ENCODE assay signal across 26 cellular contexts in the genomic region with DNA sequence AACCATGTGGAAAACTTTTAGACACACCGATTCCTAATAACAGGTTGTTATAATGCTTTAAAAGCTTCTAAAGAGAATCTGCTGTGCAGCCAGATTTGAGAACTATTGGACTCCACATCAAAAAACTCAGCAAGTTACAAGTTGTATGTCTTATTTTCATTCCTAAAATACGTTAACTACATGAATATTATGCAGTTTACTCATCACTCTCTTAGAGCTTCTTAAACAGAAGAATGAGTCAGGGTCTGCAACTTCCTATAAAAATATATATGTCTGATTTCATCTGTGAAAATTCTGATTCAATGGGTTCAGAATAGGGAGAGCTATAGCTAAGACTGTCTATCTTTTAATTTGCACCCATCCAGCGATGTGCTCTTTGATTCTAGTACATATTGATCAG.
"Had no signal": no experiment of that assay in that cellular context is flagged by ENCODE, and none has a peak within 500 bp of the region (broad histone marks: within the 10 kb centered on the region; RNA-seq: fewer than 3 reads in every experiment).

No MANE protein-coding gene starts in this region.

- H3K9me3 Mint-ChIP-seq: activated CD4-positive, alpha-beta T cell treated with anti-CD3 and anti-CD28 coated beads, Interleukin-2, amount 10 ng/mL, durations not matched to agents 24 days and 14 days; type B pancreatic cell had no signal

- H3K27me3 ChIP-seq: breast epithelium, foreskin keratinocyte, sigmoid colon, spleen, vagina had no signal

- DNase-seq: activated CD4-positive, alpha-beta T cell treated with anti-CD3 and anti-CD28 coated beads, Interleukin-2, amount 10 ng/mL, durations not matched to agents 24 days and 14 days; activated CD8-positive, alpha-beta memory T cell treated with anti-CD3 and anti-CD28 coated beads, Interleukin-2, amount 10 ng/mL, durations not matched to agents 7 days and 5 days; activated CD8-positive, alpha-beta T cell treated with anti-CD3 and anti-CD28 coated beads for 36 hours; activated gamma-delta T cell; activated naive CD4-positive, alpha-beta T cell treated with anti-CD3 and anti-CD28 coated beads, Interleukin-2, amount 50 U/mL, for 16 hours; activated naive CD8-positive, alpha-beta T cell treated with anti-CD3 and anti-CD28 coated beads, Interleukin-2, amount 50 U/mL, for 24 hours; activated T-cell treated with anti-CD3 and anti-CD28 coated beads for 4 hours; anterior cingulate cortex; immature natural killer cell; lower lobe of right lung; mesendoderm; mucosa of descending colon; naive B cell; retina; sigmoid colon; spleen; stimulated activated CD4-positive, alpha-beta T cell treated with anti-CD3 and anti-CD28 coated beads, Interleukin-4, amount 100 ng/mL, for 1 hour; stimulated activated naive CD4-positive, alpha-beta T cell treated with Interleukin-2 at 50 U/mL for 16 hours; T-helper 17 cell had no signal

- H3K4me3 Mint-ChIP-seq: activated CD4-positive, alpha-beta T cell treated with anti-CD3 and anti-CD28 coated beads, Interleukin-2, amount 10 ng/mL, durations not matched to agents 24 days and 14 days; activated CD8-positive, alpha-beta memory T cell treated with anti-CD3 and anti-CD28 coated beads, Interleukin-2, amount 10 ng/mL, durations not matched to agents 7 days and 5 days; activated CD8-positive, alpha-beta T cell treated with anti-CD3 and anti-CD28 coated beads for 36 hours; activated naive CD8-positive, alpha-beta T cell treated with anti-CD3 and anti-CD28 coated beads, Interleukin-2, amount 50 U/mL, for 24 hours; activated T-helper 1 cell treated with anti-CD3 and anti-CD28 coated beads, Interleukin-12 subunit alpha, Interleukin-12 subunit beta, Interleukin-2, Interleukin-4 antibody, amounts not matched to agents 30 ng/mL and 10 ng/mL and 1 ng/mL, durations not matched to agents 14 hours and 24 hours and 36 hours; immature natural killer cell; naive B cell; T-helper 17 cell; type B pancreatic cell had no signal

- H3K36me3 Mint-ChIP-seq: activated CD8-positive, alpha-beta memory T cell treated with anti-CD3 and anti-CD28 coated beads, Interleukin-2, amount 10 ng/mL, durations not matched to agents 7 days and 5 days; naive B cell; type B pancreatic cell had no signal

- H3K36me3 ChIP-seq: breast epithelium, lower lobe of right lung, sigmoid colon, spleen, thoracic aorta, vagina had no signal

- H3K4me3 ChIP-seq: breast epithelium, lower lobe of right lung, mucosa of descending colon, sigmoid colon, spleen, thoracic aorta, vagina had no signal

- H3K27me3 Mint-ChIP-seq: activated CD4-positive, alpha-beta T cell treated with anti-CD3 and anti-CD28 coated beads, Interleukin-2, amount 10 ng/mL, durations not matched to agents 24 days and 14 days; activated CD8-positive, alpha-beta memory T cell treated with anti-CD3 and anti-CD28 coated beads, Interleukin-2, amount 10 ng/mL, durations not matched to agents 7 days and 5 days; activated CD8-positive, alpha-beta T cell treated with anti-CD3 and anti-CD28 coated beads for 36 hours; activated naive CD8-positive, alpha-beta T cell treated with anti-CD3 and anti-CD28 coated beads, Interleukin-2, amount 50 U/mL, for 24 hours; naive B cell; progenitor cell of endocrine pancreas; T-helper 17 cell; type B pancreatic cell had no signal

- H3K9me3 ChIP-seq: breast epithelium, lower lobe of right lung, mucosa of descending colon, sigmoid colon, thoracic aorta, vagina had no signal

- H3K4me1 ChIP-seq: breast epithelium, foreskin keratinocyte, lower lobe of right lung, sigmoid colon, spleen, vagina had no signal

- H3K27ac ChIP-seq: breast epithelium, foreskin keratinocyte, lower lobe of right lung, sigmoid colon, spleen, thoracic aorta, vagina had no signal

- H3K4me1 Mint-ChIP-seq: activated CD4-positive, alpha-beta T cell treated with anti-CD3 and anti-CD28 coated beads, Interleukin-2, amount 10 ng/mL, durations not matched to agents 24 days and 14 days; activated CD8-positive, alpha-beta memory T cell treated with anti-CD3 and anti-CD28 coated beads, Interleukin-2, amount 10 ng/mL, durations not matched to agents 7 days and 5 days; activated naive CD8-positive, alpha-beta T cell treated with anti-CD3 and anti-CD28 coated beads, Interleukin-2, amount 50 U/mL, for 24 hours; immature natural killer cell; naive B cell; T-helper 17 cell had no signal

- H3K27ac Mint-ChIP-seq: activated CD4-positive, alpha-beta T cell treated with anti-CD3 and anti-CD28 coated beads, Interleukin-2, amount 10 ng/mL, durations not matched to agents 24 days and 14 days; activated CD8-positive, alpha-beta memory T cell treated with anti-CD3 and anti-CD28 coated beads, Interleukin-2, amount 10 ng/mL, durations not matched to agents 7 days and 5 days; activated CD8-positive, alpha-beta T cell treated with anti-CD3 and anti-CD28 coated beads for 36 hours; activated naive CD8-positive, alpha-beta T cell treated with anti-CD3 and anti-CD28 coated beads, Interleukin-2, amount 50 U/mL, for 24 hours; activated T-helper 1 cell treated with anti-CD3 and anti-CD28 coated beads, Interleukin-12 subunit alpha, Interleukin-12 subunit beta, Interleukin-2, Interleukin-4 antibody, amounts not matched to agents 30 ng/mL and 10 ng/mL and 1 ng/mL, durations not matched to agents 14 hours and 24 hours and 36 hours; immature natural killer cell; naive B cell; progenitor cell of endocrine pancreas; T-helper 17 cell; type B pancreatic cell had no signal
